8 cellular contexts compared by ENCODE assay signal in the genomic region with DNA sequence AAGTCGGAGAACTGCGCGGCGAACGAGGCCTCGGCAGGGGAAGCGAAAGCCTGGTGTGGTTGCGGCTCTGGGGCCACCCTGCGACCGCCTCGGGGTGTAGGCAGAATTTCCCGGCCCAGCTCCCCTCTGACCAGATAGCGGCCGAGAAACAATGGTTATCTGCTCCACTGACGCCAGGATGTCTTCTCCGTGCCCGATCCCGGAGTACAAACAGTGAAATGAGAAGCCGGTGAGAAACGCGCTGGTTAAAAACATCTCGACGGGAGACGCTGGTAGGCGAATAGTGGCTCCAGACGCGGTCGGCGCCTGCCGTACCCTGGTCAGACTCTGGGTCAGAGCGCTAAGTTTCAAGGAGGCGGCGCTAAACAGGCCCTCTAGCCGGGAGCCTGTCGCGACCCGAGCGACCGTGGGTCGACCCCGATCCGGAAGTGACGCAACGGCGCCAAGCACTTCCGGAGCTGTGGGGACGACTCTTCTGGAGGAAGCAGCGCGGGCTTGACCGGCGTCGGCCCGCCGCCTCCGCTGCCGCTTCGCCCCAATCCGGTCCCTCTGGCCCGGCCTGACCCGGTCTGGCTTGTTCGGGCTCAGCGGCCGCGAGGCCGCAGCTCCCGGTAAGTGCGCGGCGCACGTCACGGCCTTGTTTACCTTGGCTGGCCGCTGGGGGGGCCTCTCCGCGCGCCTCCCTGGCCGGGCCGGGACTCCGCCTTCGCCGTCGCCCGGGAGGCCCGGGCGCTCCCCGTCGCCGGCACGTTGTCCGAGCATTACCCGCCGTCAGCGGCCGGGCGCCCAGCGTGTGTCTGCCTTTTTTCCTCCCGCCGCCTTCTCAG. TPM values are rescaled to one million over a fixed set of nuclear protein-coding genes. Genes with fewer than 3 reads are reported as not detected.
DNase-seq lines count a peak whose midpoint lies in the region; ATAC-seq and TF ChIP-seq lines count a peak whose summit lies in the region.

Gene ARIH2 (plus strand): TSS at position 455 of the 827 bp plus-strand sequence. CDS start 8,717 bp downstream, outside the sequence.

- 0 out of 2 replicates have a peak, but pooled peaks cover 3% of the 10 kb centered on the region for H3K9me1 ChIP-seq in IMR-90 (ENCODE audit: insufficient read depth, low read length)

- H3K14ac ChIP-seq in IMR-90 (replicated peaks; ENCODE audit: low read depth, low read length): peak within 1 kb of the TSS; percentile 99

- peak within 1 kb of the TSS; percentile 84 for H2AK5ac ChIP-seq in IMR-90 (ENCODE audit: low read depth, low read length)

- peaks cover 12% of the 10 kb centered on the region for H3K36me3 Mint-ChIP-seq in activated T-helper 1 cell treated with anti-CD3 and anti-CD28 coated beads, Interleukin-12 subunit alpha, Interleukin-12 subunit beta, Interleukin-2, Interleukin-4 antibody, amounts not matched to agents 30 ng/mL and 10 ng/mL and 1 ng/mL, durations not matched to agents 14 hours and 24 hours and 36 hours (ENCODE audit: low read depth)
- peaks cover 0 to 8% (median 4%) of the 10 kb centered on the region in 5 donors for H3K36me3 Mint-ChIP-seq in naive thymus-derived CD4-positive, alpha-beta T cell

- peak within 1 kb of the TSS; percentile 97 for H3K27ac Mint-ChIP-seq in activated T-helper 1 cell treated with anti-CD3 and anti-CD28 coated beads, Interleukin-12 subunit alpha, Interleukin-12 subunit beta, Interleukin-2, Interleukin-4 antibody, amounts not matched to agents 30 ng/mL and 10 ng/mL and 1 ng/mL, durations not matched to agents 14 hours and 24 hours and 36 hours
- H3K27ac Mint-ChIP-seq in naive thymus-derived CD4-positive, alpha-beta T cell: peak within 1 kb of the TSS; percentile 96 to 100 (median 99)

- intact Hi-C loops in IMR-90 (cut with micrococcal nuclease): loop anchor here (5.0 kb wide), 1 partner anchor 71 kb away; the partner anchor contains the start of gene PRKAR2A
- intact Hi-C loops in activated T-helper 1 cell treated with anti-CD3 and anti-CD28 coated beads, Interleukin-12 subunit alpha, Interleukin-12 subunit beta, Interleukin-2, Interleukin-4 antibody, amounts not matched to agents 30 ng/mL and 10 ng/mL and 1 ng/mL, durations not matched to agents 14 hours and 24 hours and 36 hours (cut with micrococcal nuclease): loop anchor here (1.0 to 2.0 kb wide), 11 partner anchors 10 to 678 kb away; partner anchors contain the start of genes IP6K2, PRKAR2A, QRICH1 and SLC25A20
- intact Hi-C loops in naive thymus-derived CD4-positive, alpha-beta T cell (cut with micrococcal nuclease): loop anchor here (1.0 to 10.0 kb wide), 17 partner anchors 20 to 1944 kb away; partner anchors contain the start of genes PRKAR2A (in 2 of the 2), SLC25A20 (in 2 of the 2), CCDC12 (in 1 of the 2) and CDC25A (in 1 of the 2)

- peak within 1 kb of the TSS; percentile 97 for H3K4ac ChIP-seq in IMR-90 (ENCODE audit: low read depth, low read length)

- no TSS peak for BruUV-seq in IMR-90 (replicated peaks; lab: Mats Ljungman, UMichigan)

- H3K4me1 Mint-ChIP-seq in activated T-helper 1 cell treated with anti-CD3 and anti-CD28 coated beads, Interleukin-12 subunit alpha, Interleukin-12 subunit beta, Interleukin-2, Interleukin-4 antibody, amounts not matched to agents 30 ng/mL and 10 ng/mL and 1 ng/mL, durations not matched to agents 14 hours and 24 hours and 36 hours (ENCODE audit: low read depth): peaks cover 14% of the 10 kb centered on the region
- H3K4me1 Mint-ChIP-seq in naive thymus-derived CD4-positive, alpha-beta T cell: peaks cover 7 to 31% (median 27%) of the 10 kb centered on the region in 7 donors

- peak within 1 kb of the TSS; percentile 52; the same call in 1 of the 2 replicates for H2BK20ac ChIP-seq in IMR-90 (ENCODE audit: low read depth, low read length)

- TF ChIP-seq POLR2A in IMR-90 (IDR thresholded peaks at IDR 0.05; ENCODE audit: low read depth, low read length): peak; percentile 87

- peak within 1 kb of the TSS; percentile 87 for H3K56ac ChIP-seq in IMR-90 (ENCODE audit: extremely low read depth, insufficient read depth, low read length)

- peak within 1 kb of the TSS; percentile 86; the same call in 1 of the 2 replicates for H2BK120ac ChIP-seq in IMR-90 (ENCODE audit: low read depth, low read length)

- peak within 1 kb of the TSS; percentile 88 for H4K5ac ChIP-seq in IMR-90 (ENCODE audit: low read depth, low read length)

- POLR2A ChIA-PET in IMR-90 (lab: Charles Lee; ENCODE audit: unreplicated experiment): interaction anchor here (0.7 kb wide), 1 partner anchor 33 kb away, joined by 3 read pairs; no protein-coding TSS in a partner anchor
- POLR2A ChIA-PET in naive thymus-derived CD4-positive, alpha-beta T cell (lab: Charles Lee): interaction anchor here (0.5 to 3.5 kb wide), 16 partner anchors 9 to 202 kb away, joined by 3 to 39 read pairs (median 3); partner anchors contain the start of genes IMPDH2, IP6K2, NDUFAF3 and SLC25A20

- peak within 1 kb of the TSS; percentile 100 for H3K4me2 ChIP-seq in IMR-90 (ENCODE audit: low read depth, low read length)

- TF ChIP-seq CTCF in IMR-90 (conservative IDR thresholded peaks at IDR 0.05; ENCODE audit: low read depth, low read length): no peak

- peak within 1 kb of the TSS; percentile 98 for H2AFZ ChIP-seq in IMR-90 (replicated peaks; ENCODE audit: low read length, poor library complexity)

- no peaks in the 10 kb centered on the region for H3K27me3 Mint-ChIP-seq in activated T-helper 1 cell treated with anti-CD3 and anti-CD28 coated beads, Interleukin-12 subunit alpha, Interleukin-12 subunit beta, Interleukin-2, Interleukin-4 antibody, amounts not matched to agents 30 ng/mL and 10 ng/mL and 1 ng/mL, durations not matched to agents 14 hours and 24 hours and 36 hours (ENCODE audit: insufficient read depth)
- no peaks in the 10 kb centered on the region for H3K27me3 Mint-ChIP-seq in naive thymus-derived CD4-positive, alpha-beta T cell

- ATAC-seq in GM21528 (IDR thresholded peaks at IDR 0.05; ENCODE audit: low FRiP score, unreplicated experiment): peak; percentile 78
- ATAC-seq in IMR-90 (ENCODE audit: low read depth): peak; percentile 92
- ATAC-seq in naive thymus-derived CD4-positive, alpha-beta T cell: peak; percentile 88

- H4K91ac ChIP-seq in IMR-90 (ENCODE audit: insufficient read depth, low read depth, low read length): peak within 1 kb of the TSS; percentile 81

- H4K8ac ChIP-seq in IMR-90 (ENCODE audit: low read depth in 2 of 2, low read length in 2 of 2): peak within 1 kb of the TSS; percentile 67 to 91

- H3K9ac ChIP-seq in IMR-90 (ENCODE audit: low read depth, low read length): peak within 1 kb of the TSS; percentile 94

- peak within 1 kb of the TSS; percentile 94 for H2AK9ac ChIP-seq in IMR-90 (replicated peaks; ENCODE audit: low read depth, low read length, poor library complexity)

- H3K27ac ChIP-seq in IMR-90 (ENCODE audit: insufficient read depth, low read length): peak within 1 kb of the TSS; percentile 94
- H3K27ac ChIP-seq in naive thymus-derived CD4-positive, alpha-beta T cell (ENCODE audit: low read depth, low read length): peak within 1 kb of the TSS; percentile 98

- H3K4me1 ChIP-seq in IMR-90 (ENCODE audit: control insufficient read depth, insufficient read depth, low read length): peaks cover 7% of the 10 kb centered on the region
- peaks cover 12 to 16% of the 10 kb centered on the region in 2 donors for H3K4me1 ChIP-seq in naive thymus-derived CD4-positive, alpha-beta T cell (ENCODE audit: control insufficient read depth in 2 of 2, insufficient read depth in 2 of 2, low read length in 2 of 2)

- peaks cover 27% of the 10 kb centered on the region for H4K20me1 ChIP-seq in IMR-90 (ENCODE audit: insufficient read depth, low read length)

- H3K23ac ChIP-seq in IMR-90 (ENCODE audit: low read depth, low read length): peak within 1 kb of the TSS; percentile 94

- in situ Hi-C loops in IMR-90 (cut with MboI; ENCODE audit: low sequenced_read_pairs): no loop called here

- peak within 1 kb of the TSS; percentile 83 for H2BK5ac ChIP-seq in IMR-90 (ENCODE audit: low read depth, low read length, poor library complexity, severe bottlenecking)

- CTCF ChIA-PET in IMR-90 (lab: Yijun Ruan, JAX): interaction anchor here (1.0 kb wide), 1 partner anchor 9 kb away, joined by 3 read pairs; no protein-coding TSS in a partner anchor
- CTCF ChIA-PET in naive thymus-derived CD4-positive, alpha-beta T cell (lab: Charles Lee): interaction anchor here (0.7 to 2.2 kb wide), 3 partner anchors 9 to 622 kb away, joined by 3 to 15 read pairs (median 3); partner anchors contain the start of gene SLC25A20

- no peaks in the 10 kb centered on the region for H3K9me3 ChIP-seq in IMR-90 (ENCODE audit: control insufficient read depth, insufficient read depth, low read length)
- no peaks in the 10 kb centered on the region for H3K9me3 ChIP-seq in naive thymus-derived CD4-positive, alpha-beta T cell (ENCODE audit: control insufficient read depth in 2 of 3, low read length in 3 of 3)

- H2BK15ac ChIP-seq in IMR-90 (ENCODE audit: low read depth, low read length): peak within 1 kb of the TSS; percentile 64; the same call in 1 of the 3 replicates

- no peaks in the 10 kb centered on the region for H3K9me3 Mint-ChIP-seq in activated T-helper 1 cell treated with anti-CD3 and anti-CD28 coated beads, Interleukin-12 subunit alpha, Interleukin-12 subunit beta, Interleukin-2, Interleukin-4 antibody, amounts not matched to agents 30 ng/mL and 10 ng/mL and 1 ng/mL, durations not matched to agents 14 hours and 24 hours and 36 hours
- H3K9me3 Mint-ChIP-seq in naive thymus-derived CD4-positive, alpha-beta T cell: peaks cover 0 to 2% (median 0%) of the 10 kb centered on the region in 11 donors

- peak within 1 kb of the TSS; percentile 70 for H3K4me3 ChIP-seq in IMR-90 (ENCODE audit: insufficient read depth, low read depth, low read length)
- peak within 1 kb of the TSS; percentile 94 for H3K4me3 ChIP-seq in naive thymus-derived CD4-positive, alpha-beta T cell (ENCODE audit: low read length)

- peaks cover 4% of the 10 kb centered on the region; the same call in 1 of the 2 replicates for H3K36me3 ChIP-seq in IMR-90 (ENCODE audit: control insufficient read depth, insufficient read depth, low read length)
- peaks cover 0 to 13% (median 0%) of the 10 kb centered on the region in 3 experiments for H3K36me3 ChIP-seq in naive thymus-derived CD4-positive, alpha-beta T cell (ENCODE audit: control insufficient read depth in 2 of 3, insufficient read depth in 3 of 3, low read length in 3 of 3)

- H3K27me3 ChIP-seq in IMR-90 (ENCODE audit: control insufficient read depth, insufficient read depth, low read length): no peaks in the 10 kb centered on the region
- H3K27me3 ChIP-seq in naive thymus-derived CD4-positive, alpha-beta T cell (ENCODE audit: control insufficient read depth in 2 of 2, insufficient read depth in 2 of 2, low read length in 2 of 2): no peaks in the 10 kb centered on the region

- peak within 1 kb of the TSS; percentile 68 for H3K18ac ChIP-seq in IMR-90 (ENCODE audit: low read depth, low read length)

- 0% methylated on average over 80 of the region's 97 CpGs; no CpG with 5 or more reads in 1 of the 2 experiments for WGBS in IMR-90 (ENCODE audit: extremely low coverage in 2 of 2, insufficient read length in 1 of 2), 2 experiments

- peak; percentile 30 for DNase-seq in DMS53 treated with DMSO at 0.1 percent for 48 hours (lab: John Stamatoyannopoulos, UW; ENCODE audit: unreplicated experiment)
- DNase-seq in IMR-90: peak; percentile 91
- peak; percentile 94 for DNase-seq in RKO (ENCODE audit: low spot score)
- DNase-seq in activated T-helper 1 cell treated with anti-CD3 and anti-CD28 coated beads, Interleukin-12 subunit alpha, Interleukin-12 subunit beta, Interleukin-2, Interleukin-4 antibody, amounts not matched to agents 30 ng/mL and 10 ng/mL and 1 ng/mL, durations not matched to agents 14 hours and 24 hours and 36 hours (ENCODE audit: low spot score): peak; percentile 87
- DNase-seq in fibroblast of gingiva (ENCODE audit: low read depth): peak; percentile 91
- peak; percentile 82 to 89 (median 88) for DNase-seq in naive thymus-derived CD4-positive, alpha-beta T cell
- peak; percentile 79 to 92 (median 86) for DNase-seq in stimulated activated naive CD4-positive, alpha-beta T cell (lab: John Stamatoyannopoulos, UW)

- H3K4me3 Mint-ChIP-seq in activated T-helper 1 cell treated with anti-CD3 and anti-CD28 coated beads, Interleukin-12 subunit alpha, Interleukin-12 subunit beta, Interleukin-2, Interleukin-4 antibody, amounts not matched to agents 30 ng/mL and 10 ng/mL and 1 ng/mL, durations not matched to agents 14 hours and 24 hours and 36 hours: peak within 1 kb of the TSS; percentile 92
- H3K4me3 Mint-ChIP-seq in naive thymus-derived CD4-positive, alpha-beta T cell: peak within 1 kb of the TSS; percentile 89 to 98 (median 96)

- peaks cover 10 to 33% of the 10 kb centered on the region in 2 experiments; a peak in 3 of 4 replicates for H3K79me1 ChIP-seq in IMR-90 (ENCODE audit: low read depth in 1 of 2, low read length in 2 of 2)

- peak; percentile 12; the same call in 1 of the 2 replicates for TF ChIP-seq RAD21 in IMR-90 (IDR thresholded peaks at IDR 0.05; ENCODE audit: low read length)

- dilution Hi-C loops in IMR-90 (cut with HindIII; ENCODE audit: low sequenced_read_pairs, unreplicated experiment): no loop called here

RNA-seq across cellular contexts. Expression of gene ARIH2, which starts in this region (rescaled TPM):
- 73.0 and 93.7 TPM in 2 replicates for total RNA-seq in IMR-90 (2012; rRNA removed)
- polyA plus RNA-seq in IMR-90 (2012; rRNA removed): 54.0 and 62.3 TPM in 2 replicates
- polyA plus RNA-seq in IMR-90 (2012; cell fraction: cytosol; rRNA removed): 29.2 and 37.6 TPM in 2 replicates
- polyA plus RNA-seq in IMR-90 (2012; cell fraction: nucleus; rRNA removed; ENCODE audit: low replicate concordance): 121 and 155 TPM in 2 replicates
- 179 and 180 TPM in 2 replicates for total RNA-seq in activated T-helper 1 cell treated with anti-CD3 and anti-CD28 coated beads, Interleukin-12 subunit alpha, Interleukin-12 subunit beta, Interleukin-2, Interleukin-4 antibody, amounts not matched to agents 30 ng/mL and 10 ng/mL and 1 ng/mL, durations not matched to agents 14 hours and 24 hours and 36 hours
- total RNA-seq in naive thymus-derived CD4-positive, alpha-beta T cell: 100 to 1,000 TPM; 103 to 189 (median 150) TPM
- 100 to 1,000 TPM; 111 to 114 TPM for polyA plus RNA-seq in naive thymus-derived CD4-positive, alpha-beta T cell

Comparison
In these comparisons a context has a peak if more than half of its experiments do, and no peak if none do; other contexts are left out.
1. Peak in every context shown above with its lines: DNase-seq, ATAC-seq, H3K4me3 ChIP-seq and H3K27ac ChIP-seq.
2. DNase-seq: peak in every context shown above with its lines; median percentile 94 in RKO; 91 in IMR-90; 91 in fibroblast of gingiva; 88 in naive thymus-derived CD4-positive, alpha-beta T cell; 87 in activated T-helper 1 cell treated with anti-CD3 and anti-CD28 coated beads, Interleukin-12 subunit alpha, Interleukin-12 subunit beta, Interleukin-2, Interleukin-4 antibody, amounts not matched to agents 30 ng/mL and 10 ng/mL and 1 ng/mL, durations not matched to agents 14 hours and 24 hours and 36 hours; 86 in stimulated activated naive CD4-positive, alpha-beta T cell; 30 in DMS53 treated with DMSO at 0.1 percent for 48 hours.